In genomic region chr10:6891924-6892323, GRCh38 we compare ENCODE assay signal across 32 cellular contexts.
"Had no signal": no experiment of that assay in that cellular context is flagged by ENCODE, and none has a peak within 500 bp of the region (broad histone marks: within the 10 kb centered on the region; RNA-seq: fewer than 3 reads in every experiment).

No MANE protein-coding gene starts in this region.

- H3K9me3 ChIP-seq: ascending aorta, breast epithelium, gastrocnemius medialis, heart left ventricle had no signal

- DNase-seq: activated CD4-positive, alpha-beta memory T cell treated with anti-CD3 and anti-CD28 coated beads for 36 hours; activated CD4-positive, alpha-beta T cell treated with anti-CD3 and anti-CD28 coated beads for 36 hours; activated CD4-positive, alpha-beta T cell treated with anti-CD3 and anti-CD28 coated beads, Interleukin-2, amount 10 ng/mL, durations not matched to agents 24 days and 14 days; activated CD4-positive, CD25-positive, alpha-beta regulatory T cell; activated CD4-positive, CD25-positive, alpha-beta regulatory T cell treated with anti-CD3 and anti-CD28 coated beads, Interleukin-2, amount 50 U/mL, for 72 hours; activated CD8-positive, alpha-beta memory T cell treated with anti-CD3 and anti-CD28 coated beads, Interleukin-2, amount 10 ng/mL, durations not matched to agents 7 days and 5 days; activated CD8-positive, alpha-beta memory T cell treated with anti-CD3 and anti-CD28 coated beads, Interleukin-2, amount 50 U/mL, for 4 hours; activated CD8-positive, alpha-beta T cell treated with anti-CD3 and anti-CD28 coated beads, Interleukin-2, amount 10 ng/mL, durations not matched to agents 7 days and 5 days; activated effector memory CD4-positive, alpha-beta T cell treated with anti-CD3 and anti-CD28 coated beads, Interleukin-2, amount 50 U/mL, for 16 hours; activated naive CD4-positive, alpha-beta T cell; activated naive CD4-positive, alpha-beta T cell treated with anti-CD3 and anti-CD28 coated beads, Interleukin-2, amount 10 ng/mL, durations not matched to agents 7 days and 5 days; activated naive CD8-positive, alpha-beta T cell treated with anti-CD3 and anti-CD28 coated beads, Interleukin-2, amount 10 ng/mL, durations not matched to agents 7 days and 5 days; activated T-cell treated with anti-CD3 and anti-CD28 coated beads, Interleukin-2, amount 50 U/mL, for 1 hour; activated T-cell treated with anti-CD3 and anti-CD28 coated beads, Interleukin-2, amount 50 U/mL, for 48 hours; dorsolateral prefrontal cortex; effector memory CD4-positive, alpha-beta T cell; endodermal cell; foreskin keratinocyte; gastrocnemius medialis; glutamatergic neuron; heart left ventricle; T-helper 2 cell had no signal

- H3K4me3 Mint-ChIP-seq: activated CD4-positive, alpha-beta memory T cell treated with anti-CD3 and anti-CD28 coated beads for 36 hours; activated CD4-positive, alpha-beta T cell treated with anti-CD3 and anti-CD28 coated beads for 36 hours; activated CD4-positive, alpha-beta T cell treated with anti-CD3 and anti-CD28 coated beads, Interleukin-2, amount 10 ng/mL, durations not matched to agents 24 days and 14 days; activated CD8-positive, alpha-beta memory T cell treated with anti-CD3 and anti-CD28 coated beads, Interleukin-2, amount 10 ng/mL, durations not matched to agents 7 days and 5 days; activated CD8-positive, alpha-beta T cell treated with anti-CD3 and anti-CD28 coated beads, Interleukin-2, amount 10 ng/mL, durations not matched to agents 7 days and 5 days; activated naive CD4-positive, alpha-beta T cell treated with anti-CD3 and anti-CD28 coated beads, Interleukin-2, amount 10 ng/mL, durations not matched to agents 7 days and 5 days; activated naive CD8-positive, alpha-beta T cell treated with anti-CD3 and anti-CD28 coated beads, Interleukin-2, amount 10 ng/mL, durations not matched to agents 7 days and 5 days; activated T-helper 1 cell treated with anti-CD3 and anti-CD28 coated beads, Interleukin-12 subunit alpha, Interleukin-12 subunit beta, Interleukin-2, Interleukin-4 antibody, amounts not matched to agents 30 ng/mL and 10 ng/mL and 1 ng/mL, durations not matched to agents 14 hours and 24 hours and 36 hours; brain; central memory CD8-positive, alpha-beta T cell; dendritic cell treated with granulocyte-macrophage colony-stimulating factor and Interleukin-4, amounts not matched to agents 40 ng/mL and 50 ng/mL, for 4 days; endodermal cell had no signal

- H3K36me3 Mint-ChIP-seq: activated CD4-positive, alpha-beta memory T cell treated with anti-CD3 and anti-CD28 coated beads for 36 hours; activated CD8-positive, alpha-beta memory T cell treated with anti-CD3 and anti-CD28 coated beads, Interleukin-2, amount 10 ng/mL, durations not matched to agents 7 days and 5 days; activated naive CD4-positive, alpha-beta T cell treated with anti-CD3 and anti-CD28 coated beads, Interleukin-2, amount 10 ng/mL, durations not matched to agents 7 days and 5 days; activated naive CD4-positive, alpha-beta T cell treated with anti-CD3 and anti-CD28 coated beads, Interleukin-2, amount 50 U/mL, for 72 hours; activated naive CD8-positive, alpha-beta T cell treated with anti-CD3 and anti-CD28 coated beads, Interleukin-2, amount 10 ng/mL, durations not matched to agents 7 days and 5 days; brain had no signal

- H3K4me1 Mint-ChIP-seq: activated CD4-positive, alpha-beta T cell treated with anti-CD3 and anti-CD28 coated beads for 36 hours; activated CD4-positive, alpha-beta T cell treated with anti-CD3 and anti-CD28 coated beads, Interleukin-2, amount 10 ng/mL, durations not matched to agents 24 days and 14 days; activated CD8-positive, alpha-beta memory T cell treated with anti-CD3 and anti-CD28 coated beads, Interleukin-2, amount 10 ng/mL, durations not matched to agents 7 days and 5 days; activated naive CD4-positive, alpha-beta T cell treated with anti-CD3 and anti-CD28 coated beads, Interleukin-2, amount 10 ng/mL, durations not matched to agents 7 days and 5 days; activated naive CD8-positive, alpha-beta T cell treated with anti-CD3 and anti-CD28 coated beads, Interleukin-2, amount 10 ng/mL, durations not matched to agents 7 days and 5 days; central memory CD8-positive, alpha-beta T cell had no signal

- ATAC-seq: activated CD4-positive, alpha-beta T cell treated with anti-CD3 and anti-CD28 coated beads for 36 hours; activated CD8-positive, alpha-beta memory T cell treated with anti-CD3 and anti-CD28 coated beads, Interleukin-2, amount 10 ng/mL, durations not matched to agents 7 days and 5 days; activated CD8-positive, alpha-beta T cell treated with anti-CD3 and anti-CD28 coated beads, Interleukin-2, amount 10 ng/mL, durations not matched to agents 7 days and 5 days; activated naive CD4-positive, alpha-beta T cell treated with anti-CD3 and anti-CD28 coated beads, Interleukin-2, amount 50 U/mL, for 72 hours; esophagus mucosa; foreskin keratinocyte; gastrocnemius medialis; heart left ventricle had no signal

- H3K27ac Mint-ChIP-seq: activated CD4-positive, alpha-beta memory T cell treated with anti-CD3 and anti-CD28 coated beads for 36 hours; activated CD4-positive, alpha-beta T cell treated with anti-CD3 and anti-CD28 coated beads for 36 hours; activated CD4-positive, alpha-beta T cell treated with anti-CD3 and anti-CD28 coated beads, Interleukin-2, amount 10 ng/mL, durations not matched to agents 24 days and 14 days; activated CD8-positive, alpha-beta memory T cell treated with anti-CD3 and anti-CD28 coated beads, Interleukin-2, amount 10 ng/mL, durations not matched to agents 7 days and 5 days; activated CD8-positive, alpha-beta T cell treated with anti-CD3 and anti-CD28 coated beads, Interleukin-2, amount 10 ng/mL, durations not matched to agents 7 days and 5 days; activated naive CD4-positive, alpha-beta T cell treated with anti-CD3 and anti-CD28 coated beads, Interleukin-2, amount 10 ng/mL, durations not matched to agents 7 days and 5 days; activated naive CD4-positive, alpha-beta T cell treated with anti-CD3 and anti-CD28 coated beads, Interleukin-2, amount 50 U/mL, for 72 hours; activated naive CD8-positive, alpha-beta T cell treated with anti-CD3 and anti-CD28 coated beads, Interleukin-2, amount 10 ng/mL, durations not matched to agents 7 days and 5 days; activated T-helper 1 cell treated with anti-CD3 and anti-CD28 coated beads, Interleukin-12 subunit alpha, Interleukin-12 subunit beta, Interleukin-2, Interleukin-4 antibody, amounts not matched to agents 30 ng/mL and 10 ng/mL and 1 ng/mL, durations not matched to agents 14 hours and 24 hours and 36 hours; activated T-helper 2 cell treated with anti-CD3 and anti-CD28 coated beads, Interferon-gamma antibody, Interleukin-2, Interleukin-4, amounts not matched to agents 10 μg/mL and 5 μg/mL and 100 μg/mL, durations not matched to agents 14 hours and 24 hours and 36 hours; brain; dendritic cell treated with granulocyte-macrophage colony-stimulating factor and Interleukin-4, amounts not matched to agents 40 ng/mL and 50 ng/mL, for 4 days; endodermal cell had no signal

- H3K36me3 ChIP-seq: ascending aorta, breast epithelium, gastrocnemius medialis, heart left ventricle had no signal

- H3K27me3 ChIP-seq: ascending aorta, breast epithelium, foreskin keratinocyte, gastrocnemius medialis, heart left ventricle had no signal

- H3K27ac ChIP-seq: ascending aorta, breast epithelium, coronary artery, dorsolateral prefrontal cortex, foreskin keratinocyte, gastrocnemius medialis, heart left ventricle had no signal

- H3K4me3 ChIP-seq: ascending aorta, breast epithelium, coronary artery, dorsolateral prefrontal cortex, gastrocnemius medialis, heart left ventricle had no signal

- H3K9me3 Mint-ChIP-seq: activated CD4-positive, alpha-beta memory T cell treated with anti-CD3 and anti-CD28 coated beads for 36 hours; activated CD4-positive, alpha-beta T cell treated with anti-CD3 and anti-CD28 coated beads, Interleukin-2, amount 10 ng/mL, durations not matched to agents 24 days and 14 days; activated naive CD4-positive, alpha-beta T cell treated with anti-CD3 and anti-CD28 coated beads, Interleukin-2, amount 10 ng/mL, durations not matched to agents 7 days and 5 days; activated naive CD4-positive, alpha-beta T cell treated with anti-CD3 and anti-CD28 coated beads, Interleukin-2, amount 50 U/mL, for 72 hours; activated naive CD8-positive, alpha-beta T cell treated with anti-CD3 and anti-CD28 coated beads, Interleukin-2, amount 10 ng/mL, durations not matched to agents 7 days and 5 days; activated T-helper 1 cell treated with anti-CD3 and anti-CD28 coated beads, Interleukin-12 subunit alpha, Interleukin-12 subunit beta, Interleukin-2, Interleukin-4 antibody, amounts not matched to agents 30 ng/mL and 10 ng/mL and 1 ng/mL, durations not matched to agents 14 hours and 24 hours and 36 hours; activated T-helper 2 cell treated with anti-CD3 and anti-CD28 coated beads, Interferon-gamma antibody, Interleukin-2, Interleukin-4, amounts not matched to agents 10 μg/mL and 5 μg/mL and 100 μg/mL, durations not matched to agents 14 hours and 24 hours and 36 hours; brain; central memory CD8-positive, alpha-beta T cell; dendritic cell treated with granulocyte-macrophage colony-stimulating factor and Interleukin-4, amounts not matched to agents 40 ng/mL and 50 ng/mL, for 4 days; endodermal cell had no signal

- H3K27me3 Mint-ChIP-seq: brain; dendritic cell treated with granulocyte-macrophage colony-stimulating factor and Interleukin-4, amounts not matched to agents 40 ng/mL and 50 ng/mL, for 4 days had no signal

- H3K4me1 ChIP-seq: ascending aorta, breast epithelium, foreskin keratinocyte, gastrocnemius medialis, heart left ventricle had no signal
